ENCODE assay signal across 1 cellular context in the genomic region with DNA sequence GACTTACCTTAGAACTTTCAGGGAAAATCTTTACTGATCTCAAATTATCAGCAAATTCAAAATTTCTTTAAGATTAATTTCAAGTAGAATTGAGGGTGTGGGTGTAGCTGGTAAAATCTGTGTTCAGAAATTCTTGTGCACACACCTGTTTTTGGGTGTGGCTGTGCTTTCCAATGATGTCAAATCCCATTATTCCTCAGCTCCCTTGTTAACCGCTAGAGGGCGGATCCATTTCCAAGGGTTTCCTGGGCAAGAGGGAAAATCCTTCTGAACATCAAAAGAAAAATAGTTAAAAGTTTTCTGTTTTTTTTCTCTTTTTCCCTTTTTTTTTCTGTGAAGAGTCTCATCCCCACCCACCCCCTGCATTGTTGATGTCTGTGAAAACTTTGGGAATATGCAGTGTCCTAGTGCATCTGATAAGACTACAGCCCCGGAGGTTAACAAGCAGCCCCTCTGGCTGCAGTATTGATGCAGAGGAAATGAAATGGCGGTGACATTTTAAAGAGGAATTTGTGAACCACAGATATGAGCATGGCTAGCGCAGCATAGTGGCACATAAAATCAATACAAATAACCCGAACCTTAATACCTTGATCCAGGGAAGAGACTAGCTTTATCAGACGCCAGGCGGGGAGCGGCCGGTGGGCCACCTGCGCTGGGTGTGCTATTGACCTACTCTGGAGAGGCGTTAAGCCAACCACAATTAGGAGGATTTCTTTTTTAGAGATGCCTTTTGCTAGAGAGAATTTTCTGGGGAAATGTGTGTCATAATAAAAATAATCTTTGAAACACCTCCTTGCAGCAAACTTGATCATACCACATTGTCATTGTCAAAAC.
TF ChIP-seq lines count a peak whose summit lies in the region.

No MANE protein-coding gene starts in this region.

TF ChIP-seq in HepG2, 621 proteins besides CTCF, POLR2A, EP300 and RAD21 (continued from another document and continues in another):
- TF ChIP-seq, protein P1, sequence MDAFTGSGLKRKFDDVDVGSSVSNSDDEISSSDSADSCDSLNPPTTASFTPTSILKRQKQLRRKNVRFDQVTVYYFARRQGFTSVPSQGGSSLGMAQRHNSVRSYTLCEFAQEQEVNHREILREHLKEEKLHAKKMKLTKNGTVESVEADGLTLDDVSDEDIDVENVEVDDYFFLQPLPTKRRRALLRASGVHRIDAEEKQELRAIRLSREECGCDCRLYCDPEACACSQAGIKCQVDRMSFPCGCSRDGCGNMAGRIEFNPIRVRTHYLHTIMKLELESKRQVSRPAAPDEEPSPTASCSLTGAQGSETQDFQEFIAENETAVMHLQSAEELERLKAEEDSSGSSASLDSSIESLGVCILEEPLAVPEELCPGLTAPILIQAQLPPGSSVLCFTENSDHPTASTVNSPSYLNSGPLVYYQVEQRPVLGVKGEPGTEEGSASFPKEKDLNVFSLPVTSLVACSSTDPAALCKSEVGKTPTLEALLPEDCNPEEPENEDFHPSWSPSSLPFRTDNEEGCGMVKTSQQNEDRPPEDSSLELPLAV (CRISPR knock-in tag; conservative IDR thresholded peaks at IDR 0.05; ENCODE audit: low read depth): no peak
- TF ChIP-seq GATAD1 (CRISPR knock-in tag; IDR thresholded peaks at IDR 0.05) (no peak), ZNF557 (CRISPR knock-in tag; IDR thresholded peaks at IDR 0.05) (no peak), ZNF563 (CRISPR knock-in tag; IDR thresholded peaks at IDR 0.05) (no peak), SMARCC2 (IDR thresholded peaks at IDR 0.05) (no peak), MEIS1 (CRISPR knock-in tag; IDR thresholded peaks at IDR 0.05; ENCODE audit: borderline replicate concordance) (no peak), ZNF724P (CRISPR knock-in tag; IDR thresholded peaks at IDR 0.05; ENCODE audit: borderline replicate concordance) (no peak), ZBTB21 (CRISPR knock-in tag; IDR thresholded peaks at IDR 0.05) (0 out of 2 replicates have a peak, but pooled peaks have one; percentile 20), ZNF782 (CRISPR knock-in tag; IDR thresholded peaks at IDR 0.05; ENCODE audit: borderline replicate concordance) (no peak), PAX8 (CRISPR knock-in tag; IDR thresholded peaks at IDR 0.05; ENCODE audit: borderline replicate concordance) (no peak), HNRNPL (IDR thresholded peaks at IDR 0.05; ENCODE audit: low read depth, low read length) (no peak), ZNF547 (CRISPR knock-in tag; IDR thresholded peaks at IDR 0.05) (no peak), ZNF614 (CRISPR knock-in tag; IDR thresholded peaks at IDR 0.05; ENCODE audit: borderline replicate concordance) (peak; percentile 46; the same call in 1 of the 2 replicates), KAT8 (CRISPR knock-in tag; IDR thresholded peaks at IDR 0.05) (peak; percentile 59; the same call in 1 of the 2 replicates), ZNF101 (CRISPR knock-in tag; IDR thresholded peaks at IDR 0.05; ENCODE audit: borderline replicate concordance, low read depth) (no peak), REPIN1 (CRISPR knock-in tag; IDR thresholded peaks at IDR 0.05; ENCODE audit: borderline replicate concordance, low read depth) (peak; percentile 44; the same call in 1 of the 2 replicates), RELA (CRISPR knock-in tag; IDR thresholded peaks at IDR 0.05) (no peak), ZNF253 (CRISPR knock-in tag; IDR thresholded peaks at IDR 0.05; ENCODE audit: borderline replicate concordance) (no peak), FOXK1 (CRISPR knock-in tag; IDR thresholded peaks at IDR 0.05; ENCODE audit: borderline replicate concordance, low read depth) (no peak), SNAI1 (CRISPR knock-in tag; IDR thresholded peaks at IDR 0.05; ENCODE audit: borderline replicate concordance) (0 out of 2 replicates have a peak, but pooled peaks have one; percentile 62), ATF7-NPFF (CRISPR knock-in tag; IDR thresholded peaks at IDR 0.05; ENCODE audit: low read depth) (no peak), ZKSCAN5 (CRISPR knock-in tag; IDR thresholded peaks at IDR 0.05) (no peak), ZNF343 (CRISPR knock-in tag; IDR thresholded peaks at IDR 0.05) (no peak), ERF (CRISPR knock-in tag; IDR thresholded peaks at IDR 0.05) (peak; percentile 58; the same call in 1 of the 2 replicates), ZNF768 (CRISPR knock-in tag; IDR thresholded peaks at IDR 0.05) (0 out of 2 replicates have a peak, but pooled peaks have one; percentile 17), ZNF468 (CRISPR knock-in tag; IDR thresholded peaks at IDR 0.05) (no peak)
- TF ChIP-seq, protein P2, sequence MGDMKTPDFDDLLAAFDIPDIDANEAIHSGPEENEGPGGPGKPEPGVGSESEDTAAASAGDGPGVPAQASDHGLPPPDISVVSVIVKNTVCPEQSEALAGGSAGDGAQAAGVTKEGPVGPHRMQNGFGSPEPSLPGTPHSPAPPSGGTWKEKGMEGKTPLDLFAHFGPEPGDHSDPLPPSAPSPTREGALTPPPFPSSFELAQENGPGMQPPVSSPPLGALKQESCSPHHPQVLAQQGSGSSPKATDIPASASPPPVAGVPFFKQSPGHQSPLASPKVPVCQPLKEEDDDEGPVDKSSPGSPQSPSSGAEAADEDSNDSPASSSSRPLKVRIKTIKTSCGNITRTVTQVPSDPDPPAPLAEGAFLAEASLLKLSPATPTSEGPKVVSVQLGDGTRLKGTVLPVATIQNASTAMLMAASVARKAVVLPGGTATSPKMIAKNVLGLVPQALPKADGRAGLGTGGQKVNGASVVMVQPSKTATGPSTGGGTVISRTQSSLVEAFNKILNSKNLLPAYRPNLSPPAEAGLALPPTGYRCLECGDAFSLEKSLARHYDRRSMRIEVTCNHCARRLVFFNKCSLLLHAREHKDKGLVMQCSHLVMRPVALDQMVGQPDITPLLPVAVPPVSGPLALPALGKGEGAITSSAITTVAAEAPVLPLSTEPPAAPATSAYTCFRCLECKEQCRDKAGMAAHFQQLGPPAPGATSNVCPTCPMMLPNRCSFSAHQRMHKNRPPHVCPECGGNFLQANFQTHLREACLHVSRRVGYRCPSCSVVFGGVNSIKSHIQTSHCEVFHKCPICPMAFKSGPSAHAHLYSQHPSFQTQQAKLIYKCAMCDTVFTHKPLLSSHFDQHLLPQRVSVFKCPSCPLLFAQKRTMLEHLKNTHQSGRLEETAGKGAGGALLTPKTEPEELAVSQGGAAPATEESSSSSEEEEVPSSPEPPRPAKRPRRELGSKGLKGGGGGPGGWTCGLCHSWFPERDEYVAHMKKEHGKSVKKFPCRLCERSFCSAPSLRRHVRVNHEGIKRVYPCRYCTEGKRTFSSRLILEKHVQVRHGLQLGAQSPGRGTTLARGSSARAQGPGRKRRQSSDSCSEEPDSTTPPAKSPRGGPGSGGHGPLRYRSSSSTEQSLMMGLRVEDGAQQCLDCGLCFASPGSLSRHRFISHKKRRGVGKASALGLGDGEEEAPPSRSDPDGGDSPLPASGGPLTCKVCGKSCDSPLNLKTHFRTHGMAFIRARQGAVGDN (CRISPR knock-in tag; IDR thresholded peaks at IDR 0.05): no peak
- TF ChIP-seq, protein P3, sequence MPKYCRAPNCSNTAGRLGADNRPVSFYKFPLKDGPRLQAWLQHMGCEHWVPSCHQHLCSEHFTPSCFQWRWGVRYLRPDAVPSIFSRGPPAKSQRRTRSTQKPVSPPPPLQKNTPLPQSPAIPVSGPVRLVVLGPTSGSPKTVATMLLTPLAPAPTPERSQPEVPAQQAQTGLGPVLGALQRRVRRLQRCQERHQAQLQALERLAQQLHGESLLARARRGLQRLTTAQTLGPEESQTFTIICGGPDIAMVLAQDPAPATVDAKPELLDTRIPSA (CRISPR knock-in tag; IDR thresholded peaks at IDR 0.05; ENCODE audit: borderline replicate concordance): no peak
- TF ChIP-seq, protein P4, sequence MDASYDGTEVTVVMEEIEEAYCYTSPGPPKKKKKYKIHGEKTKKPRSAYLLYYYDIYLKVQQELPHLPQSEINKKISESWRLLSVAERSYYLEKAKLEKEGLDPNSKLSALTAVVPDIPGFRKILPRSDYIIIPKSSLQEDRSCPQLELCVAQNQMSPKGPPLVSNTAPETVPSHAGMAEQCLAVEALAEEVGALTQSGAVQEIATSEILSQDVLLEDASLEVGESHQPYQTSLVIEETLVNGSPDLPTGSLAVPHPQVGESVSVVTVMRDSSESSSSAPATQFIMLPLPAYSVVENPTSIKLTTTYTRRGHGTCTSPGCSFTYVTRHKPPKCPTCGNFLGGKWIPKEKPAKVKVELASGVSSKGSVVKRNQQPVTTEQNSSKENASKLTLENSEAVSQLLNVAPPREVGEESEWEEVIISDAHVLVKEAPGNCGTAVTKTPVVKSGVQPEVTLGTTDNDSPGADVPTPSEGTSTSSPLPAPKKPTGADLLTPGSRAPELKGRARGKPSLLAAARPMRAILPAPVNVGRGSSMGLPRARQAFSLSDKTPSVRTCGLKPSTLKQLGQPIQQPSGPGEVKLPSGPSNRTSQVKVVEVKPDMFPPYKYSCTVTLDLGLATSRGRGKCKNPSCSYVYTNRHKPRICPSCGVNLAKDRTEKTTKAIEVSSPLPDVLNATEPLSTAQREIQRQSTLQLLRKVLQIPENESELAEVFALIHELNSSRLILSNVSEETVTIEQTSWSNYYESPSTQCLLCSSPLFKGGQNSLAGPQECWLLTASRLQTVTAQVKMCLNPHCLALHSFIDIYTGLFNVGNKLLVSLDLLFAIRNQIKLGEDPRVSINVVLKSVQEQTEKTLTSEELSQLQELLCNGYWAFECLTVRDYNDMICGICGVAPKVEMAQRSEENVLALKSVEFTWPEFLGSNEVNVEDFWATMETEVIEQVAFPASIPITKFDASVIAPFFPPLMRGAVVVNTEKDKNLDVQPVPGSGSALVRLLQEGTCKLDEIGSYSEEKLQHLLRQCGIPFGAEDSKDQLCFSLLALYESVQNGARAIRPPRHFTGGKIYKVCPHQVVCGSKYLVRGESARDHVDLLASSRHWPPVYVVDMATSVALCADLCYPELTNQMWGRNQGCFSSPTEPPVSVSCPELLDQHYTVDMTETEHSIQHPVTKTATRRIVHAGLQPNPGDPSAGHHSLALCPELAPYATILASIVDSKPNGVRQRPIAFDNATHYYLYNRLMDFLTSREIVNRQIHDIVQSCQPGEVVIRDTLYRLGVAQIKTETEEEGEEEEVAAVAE (CRISPR knock-in tag; IDR thresholded peaks at IDR 0.05; ENCODE audit: borderline replicate concordance): 0 out of 2 replicates have a peak, but pooled peaks have one; percentile 38
- TF ChIP-seq, protein P5, sequence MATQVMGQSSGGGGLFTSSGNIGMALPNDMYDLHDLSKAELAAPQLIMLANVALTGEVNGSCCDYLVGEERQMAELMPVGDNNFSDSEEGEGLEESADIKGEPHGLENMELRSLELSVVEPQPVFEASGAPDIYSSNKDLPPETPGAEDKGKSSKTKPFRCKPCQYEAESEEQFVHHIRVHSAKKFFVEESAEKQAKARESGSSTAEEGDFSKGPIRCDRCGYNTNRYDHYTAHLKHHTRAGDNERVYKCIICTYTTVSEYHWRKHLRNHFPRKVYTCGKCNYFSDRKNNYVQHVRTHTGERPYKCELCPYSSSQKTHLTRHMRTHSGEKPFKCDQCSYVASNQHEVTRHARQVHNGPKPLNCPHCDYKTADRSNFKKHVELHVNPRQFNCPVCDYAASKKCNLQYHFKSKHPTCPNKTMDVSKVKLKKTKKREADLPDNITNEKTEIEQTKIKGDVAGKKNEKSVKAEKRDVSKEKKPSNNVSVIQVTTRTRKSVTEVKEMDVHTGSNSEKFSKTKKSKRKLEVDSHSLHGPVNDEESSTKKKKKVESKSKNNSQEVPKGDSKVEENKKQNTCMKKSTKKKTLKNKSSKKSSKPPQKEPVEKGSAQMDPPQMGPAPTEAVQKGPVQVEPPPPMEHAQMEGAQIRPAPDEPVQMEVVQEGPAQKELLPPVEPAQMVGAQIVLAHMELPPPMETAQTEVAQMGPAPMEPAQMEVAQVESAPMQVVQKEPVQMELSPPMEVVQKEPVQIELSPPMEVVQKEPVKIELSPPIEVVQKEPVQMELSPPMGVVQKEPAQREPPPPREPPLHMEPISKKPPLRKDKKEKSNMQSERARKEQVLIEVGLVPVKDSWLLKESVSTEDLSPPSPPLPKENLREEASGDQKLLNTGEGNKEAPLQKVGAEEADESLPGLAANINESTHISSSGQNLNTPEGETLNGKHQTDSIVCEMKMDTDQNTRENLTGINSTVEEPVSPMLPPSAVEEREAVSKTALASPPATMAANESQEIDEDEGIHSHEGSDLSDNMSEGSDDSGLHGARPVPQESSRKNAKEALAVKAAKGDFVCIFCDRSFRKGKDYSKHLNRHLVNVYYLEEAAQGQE (IDR thresholded peaks at IDR 0.05; ENCODE audit: borderline replicate concordance in 1 of 2, low read depth in 1 of 2, low read length in 2 of 2): no peak
- TF ChIP-seq, protein P6, sequence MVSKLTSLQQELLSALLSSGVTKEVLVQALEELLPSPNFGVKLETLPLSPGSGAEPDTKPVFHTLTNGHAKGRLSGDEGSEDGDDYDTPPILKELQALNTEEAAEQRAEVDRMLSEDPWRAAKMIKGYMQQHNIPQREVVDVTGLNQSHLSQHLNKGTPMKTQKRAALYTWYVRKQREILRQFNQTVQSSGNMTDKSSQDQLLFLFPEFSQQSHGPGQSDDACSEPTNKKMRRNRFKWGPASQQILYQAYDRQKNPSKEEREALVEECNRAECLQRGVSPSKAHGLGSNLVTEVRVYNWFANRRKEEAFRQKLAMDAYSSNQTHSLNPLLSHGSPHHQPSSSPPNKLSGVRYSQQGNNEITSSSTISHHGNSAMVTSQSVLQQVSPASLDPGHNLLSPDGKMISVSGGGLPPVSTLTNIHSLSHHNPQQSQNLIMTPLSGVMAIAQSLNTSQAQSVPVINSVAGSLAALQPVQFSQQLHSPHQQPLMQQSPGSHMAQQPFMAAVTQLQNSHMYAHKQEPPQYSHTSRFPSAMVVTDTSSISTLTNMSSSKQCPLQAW (CRISPR knock-in tag; IDR thresholded peaks at IDR 0.05): no peak
- TF ChIP-seq, protein P7, sequence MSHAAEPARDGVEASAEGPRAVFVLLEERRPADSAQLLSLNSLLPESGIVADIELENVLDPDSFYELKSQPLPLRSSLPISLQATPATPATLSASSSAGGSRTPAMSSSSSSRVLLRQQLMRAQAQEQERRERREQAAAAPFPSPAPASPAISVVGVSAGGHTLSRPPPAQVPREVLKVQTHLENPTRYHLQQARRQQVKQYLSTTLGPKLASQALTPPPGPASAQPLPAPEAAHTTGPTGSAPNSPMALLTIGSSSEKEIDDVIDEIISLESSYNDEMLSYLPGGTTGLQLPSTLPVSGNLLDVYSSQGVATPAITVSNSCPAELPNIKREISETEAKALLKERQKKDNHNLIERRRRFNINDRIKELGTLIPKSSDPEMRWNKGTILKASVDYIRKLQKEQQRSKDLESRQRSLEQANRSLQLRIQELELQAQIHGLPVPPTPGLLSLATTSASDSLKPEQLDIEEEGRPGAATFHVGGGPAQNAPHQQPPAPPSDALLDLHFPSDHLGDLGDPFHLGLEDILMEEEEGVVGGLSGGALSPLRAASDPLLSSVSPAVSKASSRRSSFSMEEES (CRISPR knock-in tag; IDR thresholded peaks at IDR 0.05): no peak
- TF ChIP-seq, protein P8, sequence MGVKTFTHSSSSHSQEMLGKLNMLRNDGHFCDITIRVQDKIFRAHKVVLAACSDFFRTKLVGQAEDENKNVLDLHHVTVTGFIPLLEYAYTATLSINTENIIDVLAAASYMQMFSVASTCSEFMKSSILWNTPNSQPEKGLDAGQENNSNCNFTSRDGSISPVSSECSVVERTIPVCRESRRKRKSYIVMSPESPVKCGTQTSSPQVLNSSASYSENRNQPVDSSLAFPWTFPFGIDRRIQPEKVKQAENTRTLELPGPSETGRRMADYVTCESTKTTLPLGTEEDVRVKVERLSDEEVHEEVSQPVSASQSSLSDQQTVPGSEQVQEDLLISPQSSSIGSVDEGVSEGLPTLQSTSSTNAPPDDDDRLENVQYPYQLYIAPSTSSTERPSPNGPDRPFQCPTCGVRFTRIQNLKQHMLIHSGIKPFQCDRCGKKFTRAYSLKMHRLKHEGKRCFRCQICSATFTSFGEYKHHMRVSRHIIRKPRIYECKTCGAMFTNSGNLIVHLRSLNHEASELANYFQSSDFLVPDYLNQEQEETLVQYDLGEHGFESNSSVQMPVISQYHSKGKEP (CRISPR knock-in tag; IDR thresholded peaks at IDR 0.05): no peak
- TF ChIP-seq, protein P9, sequence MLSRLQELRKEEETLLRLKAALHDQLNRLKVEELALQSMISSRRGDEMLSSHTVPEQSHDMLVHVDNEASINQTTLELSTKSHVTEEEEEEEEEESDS (CRISPR knock-in tag; IDR thresholded peaks at IDR 0.05; ENCODE audit: borderline replicate concordance): no peak
